1 cellular context compared by ENCODE assay signal in the genomic region with DNA sequence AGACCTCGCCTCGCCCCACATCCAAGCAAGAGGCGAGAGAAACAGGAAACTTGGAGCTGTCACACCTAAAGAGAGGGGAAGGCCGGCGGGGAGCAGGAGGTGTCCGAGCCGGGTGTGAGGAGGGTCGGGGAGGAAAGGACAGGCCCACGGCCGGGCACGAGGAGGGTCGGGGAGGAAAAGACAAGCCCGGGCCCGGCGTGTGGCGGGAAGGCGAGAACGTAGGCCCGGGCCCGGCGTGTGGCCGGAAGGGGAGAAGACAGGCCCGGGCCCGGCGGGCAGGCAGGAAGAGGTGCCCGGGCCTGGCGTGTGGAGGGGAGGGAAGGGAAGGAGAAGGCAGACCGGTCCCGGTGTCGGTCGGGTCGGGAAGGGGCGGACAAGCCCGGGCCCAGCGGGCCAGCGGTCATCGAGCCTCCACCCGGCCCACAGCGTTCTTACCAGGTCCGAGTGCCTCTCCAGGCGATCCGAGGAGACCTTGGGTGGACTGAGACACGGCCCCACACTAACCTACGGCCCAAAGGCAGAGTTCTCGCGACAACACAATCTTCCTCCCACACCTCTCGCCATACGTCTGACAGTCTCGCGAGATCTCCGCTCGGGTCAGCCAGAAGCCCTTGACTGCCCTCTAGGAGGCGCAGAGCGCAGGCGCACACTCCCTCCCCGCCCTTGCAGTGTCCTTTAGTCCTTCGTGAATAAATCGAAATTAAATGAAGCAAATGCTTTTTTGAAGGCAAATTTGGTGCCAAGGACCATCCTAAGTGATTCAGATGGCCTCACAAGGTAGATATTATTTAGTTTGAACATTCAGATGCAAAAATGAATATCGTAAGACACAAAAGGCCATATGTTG.
TF ChIP-seq lines count a peak whose summit lies in the region.

Gene NCOA4, minus strand, starts transcription at position 533 of the 847 bp plus-strand sequence. CDS start 13,943 bp downstream, outside the sequence.

TF ChIP-seq in K562, 482 proteins besides CTCF, POLR2A, EP300 and RAD21 (continued from another document):
- TF ChIP-seq, protein P1, sequence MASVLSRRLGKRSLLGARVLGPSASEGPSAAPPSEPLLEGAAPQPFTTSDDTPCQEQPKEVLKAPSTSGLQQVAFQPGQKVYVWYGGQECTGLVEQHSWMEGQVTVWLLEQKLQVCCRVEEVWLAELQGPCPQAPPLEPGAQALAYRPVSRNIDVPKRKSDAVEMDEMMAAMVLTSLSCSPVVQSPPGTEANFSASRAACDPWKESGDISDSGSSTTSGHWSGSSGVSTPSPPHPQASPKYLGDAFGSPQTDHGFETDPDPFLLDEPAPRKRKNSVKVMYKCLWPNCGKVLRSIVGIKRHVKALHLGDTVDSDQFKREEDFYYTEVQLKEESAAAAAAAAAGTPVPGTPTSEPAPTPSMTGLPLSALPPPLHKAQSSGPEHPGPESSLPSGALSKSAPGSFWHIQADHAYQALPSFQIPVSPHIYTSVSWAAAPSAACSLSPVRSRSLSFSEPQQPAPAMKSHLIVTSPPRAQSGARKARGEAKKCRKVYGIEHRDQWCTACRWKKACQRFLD (CRISPR knock-in tag; IDR thresholded peaks at IDR 0.05): peak; percentile 78; the same call in 1 of the 2 replicates
- TF ChIP-seq STAT5B (CRISPR knock-in tag; IDR thresholded peaks at IDR 0.05) (no peak), ZBTB17 (CRISPR knock-in tag; IDR thresholded peaks at IDR 0.05) (0 out of 2 replicates have a peak, but pooled peaks have one; percentile 22), ZNF551 (CRISPR knock-in tag; IDR thresholded peaks at IDR 0.05) (no peak), POLR3G (IDR thresholded peaks at IDR 0.05; ENCODE audit: extremely low read depth, insufficient read length, insufficient replicate concordance) (no peak), ELF2 (CRISPR knock-in tag; IDR thresholded peaks at IDR 0.05) (0 out of 2 replicates have a peak, but pooled peaks have one; percentile 38)
